8 cellular contexts compared by ENCODE assay signal in the genomic region with DNA sequence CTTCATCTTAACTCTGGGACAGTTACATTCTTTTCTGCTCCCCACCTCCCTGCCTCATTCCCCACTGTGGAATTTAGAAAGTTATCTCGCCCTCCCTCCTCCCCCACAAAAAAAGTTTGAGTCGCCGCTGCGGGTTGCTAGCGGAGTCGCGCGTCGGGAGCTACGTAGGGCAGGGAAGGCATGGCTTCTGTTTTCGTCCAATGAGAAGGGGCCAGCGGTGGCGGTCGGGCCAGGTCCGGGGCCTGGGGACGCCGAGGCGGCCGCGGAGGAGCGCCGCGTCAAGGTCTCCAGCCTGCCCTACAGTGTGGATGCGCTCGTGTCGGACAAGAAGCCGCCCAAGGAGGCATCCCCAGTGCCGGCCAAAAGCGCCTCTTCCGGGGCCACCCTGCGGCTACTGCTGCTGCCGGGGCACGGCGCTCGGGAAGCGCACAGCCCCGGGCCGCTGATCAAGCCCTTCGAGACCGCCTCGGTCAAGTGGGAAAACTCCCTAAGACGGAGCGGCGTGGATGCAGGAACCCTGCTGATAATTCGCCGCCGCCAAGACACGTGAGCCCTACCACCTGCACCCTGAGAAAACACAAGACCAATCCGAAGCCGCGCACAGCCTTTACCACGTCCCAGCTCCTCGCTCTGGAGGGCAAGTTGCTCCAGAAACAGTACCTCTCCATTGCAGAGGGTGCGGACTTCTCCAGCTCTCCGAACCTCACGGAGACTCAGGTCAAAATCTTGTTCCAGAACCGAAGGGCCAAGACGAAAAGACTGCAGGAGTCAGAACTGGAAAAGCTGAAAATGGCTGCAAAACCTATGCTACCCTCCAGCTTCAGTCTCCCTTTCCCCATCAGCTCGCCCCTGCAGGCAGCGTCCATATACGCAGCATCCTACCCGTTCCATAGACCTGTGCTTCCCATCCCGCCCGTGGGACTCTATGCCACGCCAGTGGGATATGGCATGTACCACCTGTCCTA. TPM values are rescaled to one million over a fixed set of nuclear protein-coding genes. Genes with fewer than 3 reads are reported as not detected.
A peak's percentile ranks its signal among the peaks of the same experiment; 100 is the strongest.
DNase-seq lines count a peak whose midpoint lies in the region; ATAC-seq, FAIRE-seq and TF ChIP-seq lines count a peak whose summit lies in the region.

No MANE protein-coding gene starts in this region.

- H3K27me3 ChIP-seq in adipocyte (replicated peaks; ENCODE audit: control insufficient read depth, insufficient read depth, low read length), result peaks cover 69% of the 10 kb centered on the region

- H3K27ac Mint-ChIP-seq in Calu3 (ENCODE audit: unreplicated experiment), result no peak overlapping the region
- H3K27ac Mint-ChIP-seq in immature natural killer cell, result peak overlapping the region; percentile 87 to 97 (median 95)

- TF ChIP-seq POLR2A in GM12892 (IDR thresholded peaks at IDR 0.05; ENCODE audit: low read depth, low read length), result no peak

- H3K36me3 Mint-ChIP-seq in Calu3 (ENCODE audit: insufficient read depth, unreplicated experiment) (no peaks in the 10 kb centered on the region), immature natural killer cell (peaks cover 0 to 8% (median 5%) of the 10 kb centered on the region in 3 donors)

- no peak for TF ChIP-seq CTCF in Calu3 (IDR thresholded peaks at IDR 0.05; ENCODE audit: unreplicated experiment)

- H3K9ac ChIP-seq in adipocyte (ENCODE audit: low read length), result no peak overlapping the region

- intact Hi-C loops in Calu3 (cut with micrococcal nuclease; ENCODE audit: unreplicated experiment), result no loop called here

- ATAC-seq in SK-N-SH treated with all-trans-retinoic acid at 6 μM for 48 hours (peak; percentile 83), HG03159 (IDR thresholded peaks at IDR 0.05; ENCODE audit: unreplicated experiment) (no peak)

- H3K4me3 ChIP-seq in adipocyte (ENCODE audit: low read length), result peak overlapping the region; percentile 38

- no peaks in the 10 kb centered on the region for H3K36me3 ChIP-seq in adipocyte (ENCODE audit: control insufficient read depth, insufficient read depth, low read length, severe bottlenecking)

- CTCF ChIA-PET in Calu3 (lab: Charles Lee), result no interaction called here

- no peak for DNase-seq in Calu3
- no peak for DNase-seq in adipocyte (ENCODE audit: low read depth)
- DNase-seq in immature natural killer cell, result peak; percentile 72 to 75 (median 74)
- DNase-seq in stimulated activated CD4-positive, alpha-beta T cell treated with anti-CD3 and anti-CD28 coated beads, Interleukin-2, amount 100 ng/mL, for 24 hours, result peak; percentile 70 to 73
- no peak for DNase-seq in NCI-H2107 treated with DMSO at 0.1 percent for 48 hours (lab: John Stamatoyannopoulos, UW; ENCODE audit: unreplicated experiment)
- no peak for DNase-seq in GM12892 (ENCODE audit: insufficient read length)

- H3K9me3 ChIP-seq in adipocyte (ENCODE audit: control insufficient read depth, low read length), result peaks cover 3% of the 10 kb centered on the region

- H3K4me3 Mint-ChIP-seq in Calu3 (ENCODE audit: low read depth, unreplicated experiment) (peak overlapping the region; percentile 18), immature natural killer cell (peak overlapping the region; percentile 91 to 96 (median 93))

- no peaks in the 10 kb centered on the region for H3K4me1 Mint-ChIP-seq in Calu3 (ENCODE audit: low read depth, unreplicated experiment)
- peaks cover 60 to 82% of the 10 kb centered on the region in 2 donors for H3K4me1 Mint-ChIP-seq in immature natural killer cell

- no peaks in the 10 kb centered on the region for H3K9me3 Mint-ChIP-seq in Calu3 (ENCODE audit: low read depth, unreplicated experiment)
- peaks cover 0 to 10% (median 0%) of the 10 kb centered on the region in 6 donors for H3K9me3 Mint-ChIP-seq in immature natural killer cell

- H3K4me1 ChIP-seq in adipocyte (ENCODE audit: control insufficient read depth, insufficient read depth, low read length), result no peaks in the 10 kb centered on the region

- H3K27me3 Mint-ChIP-seq in Calu3 (ENCODE audit: unreplicated experiment) (peaks cover 80% of the 10 kb centered on the region), immature natural killer cell (ENCODE audit: low read depth in 3 of 3) (peaks cover 4 to 12% (median 5%) of the 10 kb centered on the region in 3 donors)

- no TSS peak for BruUV-seq in Calu3 (replicated peaks; lab: Mats Ljungman, UMichigan)

- no peak for FAIRE-seq in GM12892 (lab: Jason Lieb, UNC)

TF ChIP-seq in SK-N-SH treated with all-trans-retinoic acid at 6 μM for 48 hours, 23 proteins besides CTCF, POLR2A, EP300 and RAD21:
- TF ChIP-seq, protein P1, sequence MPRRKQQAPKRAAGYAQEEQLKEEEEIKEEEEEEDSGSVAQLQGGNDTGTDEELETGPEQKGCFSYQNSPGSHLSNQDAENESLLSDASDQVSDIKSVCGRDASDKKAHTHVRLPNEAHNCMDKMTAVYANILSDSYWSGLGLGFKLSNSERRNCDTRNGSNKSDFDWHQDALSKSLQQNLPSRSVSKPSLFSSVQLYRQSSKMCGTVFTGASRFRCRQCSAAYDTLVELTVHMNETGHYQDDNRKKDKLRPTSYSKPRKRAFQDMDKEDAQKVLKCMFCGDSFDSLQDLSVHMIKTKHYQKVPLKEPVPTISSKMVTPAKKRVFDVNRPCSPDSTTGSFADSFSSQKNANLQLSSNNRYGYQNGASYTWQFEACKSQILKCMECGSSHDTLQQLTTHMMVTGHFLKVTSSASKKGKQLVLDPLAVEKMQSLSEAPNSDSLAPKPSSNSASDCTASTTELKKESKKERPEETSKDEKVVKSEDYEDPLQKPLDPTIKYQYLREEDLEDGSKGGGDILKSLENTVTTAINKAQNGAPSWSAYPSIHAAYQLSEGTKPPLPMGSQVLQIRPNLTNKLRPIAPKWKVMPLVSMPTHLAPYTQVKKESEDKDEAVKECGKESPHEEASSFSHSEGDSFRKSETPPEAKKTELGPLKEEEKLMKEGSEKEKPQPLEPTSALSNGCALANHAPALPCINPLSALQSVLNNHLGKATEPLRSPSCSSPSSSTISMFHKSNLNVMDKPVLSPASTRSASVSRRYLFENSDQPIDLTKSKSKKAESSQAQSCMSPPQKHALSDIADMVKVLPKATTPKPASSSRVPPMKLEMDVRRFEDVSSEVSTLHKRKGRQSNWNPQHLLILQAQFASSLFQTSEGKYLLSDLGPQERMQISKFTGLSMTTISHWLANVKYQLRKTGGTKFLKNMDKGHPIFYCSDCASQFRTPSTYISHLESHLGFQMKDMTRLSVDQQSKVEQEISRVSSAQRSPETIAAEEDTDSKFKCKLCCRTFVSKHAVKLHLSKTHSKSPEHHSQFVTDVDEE (CRISPR knock-in tag; IDR thresholded peaks at IDR 0.05), result no peak
- 0 out of 2 replicates have a peak, but pooled peaks have one; percentile 49 for TF ChIP-seq ZFP3 (CRISPR knock-in tag; IDR thresholded peaks at IDR 0.05)

RNA-seq across cellular contexts. Expression of gene OR4D1, which starts 8.9 kb away (rescaled TPM):
- total RNA-seq in Calu3 (2022), result not detected in 2 replicates
- polyA plus RNA-seq in immature natural killer cell, result 1 to 10 TPM; 1.4 to 2.3 (median 1.4) TPM
- polyA plus RNA-seq in GM12892 (2012; ENCODE audit: missing spikeins), result not detected

RNA-seq across cellular contexts. Expression of gene OR4D2, which starts 9.7 kb away (rescaled TPM):
- total RNA-seq in Calu3 (2022), result not detected in 2 replicates
- under 1 TPM in 1 of 3 donors, not detected in 2; 0.11 TPM for polyA plus RNA-seq in immature natural killer cell
- not detected for polyA plus RNA-seq in GM12892 (2012; ENCODE audit: missing spikeins)

RNA-seq across cellular contexts. Expression of gene EPX, which starts 35.4 kb away (rescaled TPM):
- total RNA-seq in Calu3 (2022), result not detected in 2 replicates
- polyA plus RNA-seq in immature natural killer cell, result not detected
- not detected for polyA plus RNA-seq in GM12892 (2012; ENCODE audit: missing spikeins)

Comparison
In these comparisons a context has a peak if more than half of its experiments do, and no peak if none do; other contexts are left out.
1. DNase-seq: peak in immature natural killer cell (3 of 3) and stimulated activated CD4-positive, alpha-beta T cell treated with anti-CD3 and anti-CD28 coated beads, Interleukin-2, amount 100 ng/mL, for 24 hours (2 of 2); none in Calu3 (single experiment), adipocyte (single experiment), NCI-H2107 treated with DMSO at 0.1 percent for 48 hours (single experiment) and GM12892 (single experiment).